ENCODE assay signal across 27 cellular contexts in genomic region chr19:10636304-10636972, GRCh38. TPM values are rescaled to one million over a fixed set of nuclear protein-coding genes. Genes with fewer than 3 reads are reported as not detected.
DNase-seq lines count a peak whose midpoint lies in the region; ATAC-seq, FAIRE-seq and TF ChIP-seq lines count a peak whose summit lies in the region.
"Had no signal": no experiment of that assay in that cellular context is flagged by ENCODE, and none has a peak within 500 bp of the region (broad histone marks: within the 10 kb centered on the region; RNA-seq: fewer than 3 reads in every experiment).

No MANE protein-coding gene starts in this region.

- no peak overlapping the region for H4K5ac ChIP-seq in H1 (ENCODE audit: insufficient read length, low read depth, low read length)

- no peaks in the 10 kb centered on the region for H3K23me2 ChIP-seq in H1 (ENCODE audit: low read depth, low read length)

- H3K79me1 ChIP-seq in H1 (ENCODE audit: low read depth, low read length): no peaks in the 10 kb centered on the region; the same call in 1 of the 2 replicates
- H3K79me1 ChIP-seq in neuronal stem cell (ENCODE audit: low read depth, low read length): peaks cover 2% of the 10 kb centered on the region

- BruUV-seq in HCT116 (replicated peaks; lab: Mats Ljungman, UMichigan): no TSS peak

- H3K27me3 Mint-ChIP-seq in CD4-positive, alpha-beta T cell: no peaks in the 10 kb centered on the region

- H3K4me1 Mint-ChIP-seq in CD4-positive, alpha-beta T cell (ENCODE audit: low read depth): no peaks in the 10 kb centered on the region
- H3K4me1 Mint-ChIP-seq: nephron had no signal

- no peak overlapping the region for H3K4me3 Mint-ChIP-seq in CD4-positive, alpha-beta T cell
- H3K4me3 Mint-ChIP-seq: nephron had no signal

- H3K27ac Mint-ChIP-seq in CD4-positive, alpha-beta T cell: peak overlapping the region; percentile 25
- H3K27ac Mint-ChIP-seq: nephron had no signal

- H4K91ac ChIP-seq in H1 (replicated peaks; ENCODE audit: insufficient read length, low read length) (no peak overlapping the region), neuronal stem cell (ENCODE audit: low read depth, low read length, poor library complexity) (no peak overlapping the region)

- H3K4me1 ChIP-seq in HCT116 (ENCODE audit: control insufficient read depth in 1 of 2, insufficient read depth in 2 of 2, low read length in 2 of 2) (no peaks in the 10 kb centered on the region), H1 (replicated peaks in 1 of 4; ENCODE audit: control insufficient read depth in 3 of 4, insufficient read depth in 4 of 4, low read length in 3 of 4) (no peaks in the 10 kb centered on the region; a peak in 1 of 7 replicates), neuronal stem cell (ENCODE audit: control insufficient read depth in 2 of 2, insufficient read depth in 1 of 2, low read depth in 1 of 2, low read length in 2 of 2) (no peaks in the 10 kb centered on the region), MM.1S (ENCODE audit: low read length) (no peaks in the 10 kb centered on the region)

- H3K9me2 ChIP-seq in HCT116 (ENCODE audit: insufficient read depth) (no peaks in the 10 kb centered on the region), MM.1S (replicated peaks; ENCODE audit: insufficient read depth, low read length) (no peaks in the 10 kb centered on the region)

- H2BK12ac ChIP-seq in H1 (ENCODE audit: low read depth, low read length) (no peak overlapping the region), neuronal stem cell (ENCODE audit: low read length) (no peak overlapping the region)

- H3K9me3 Mint-ChIP-seq in CD4-positive, alpha-beta T cell: no peaks in the 10 kb centered on the region
- H3K9me3 Mint-ChIP-seq: nephron had no signal

- no peak overlapping the region for H2BK15ac ChIP-seq in H1 (ENCODE audit: low read length)
- no peak overlapping the region for H2BK15ac ChIP-seq in neuronal stem cell (ENCODE audit: low read length)

- H3K18ac ChIP-seq in H1 (ENCODE audit: extremely low read depth, low read length) (no peak overlapping the region), neuronal stem cell (ENCODE audit: low read length) (no peak overlapping the region)

- H3K36me3 ChIP-seq in HCT116 (ENCODE audit: control insufficient read depth in 1 of 2, insufficient read depth in 2 of 2, low read length in 2 of 2) (peaks cover 39 to 42% of the 10 kb centered on the region in 2 experiments; a peak in 3 of 4 replicates), H1 (ENCODE audit: control insufficient read depth in 2 of 4, insufficient read depth in 4 of 4, low read length in 3 of 4) (peaks cover 34 to 84% (median 52%) of the 10 kb centered on the region in 4 experiments), neuronal stem cell (replicated peaks in 1 of 2; ENCODE audit: control insufficient read depth in 2 of 2, insufficient read depth in 2 of 2, low read length in 2 of 2) (peaks cover 48 to 95% of the 10 kb centered on the region in 2 donors), MM.1S (replicated peaks; ENCODE audit: insufficient read depth, low read length) (no peaks in the 10 kb centered on the region)

- TF ChIP-seq EP300 in H1 (IDR thresholded peaks at IDR 0.05; ENCODE audit: borderline replicate concordance in 1 of 2, low read depth in 2 of 2, low read length in 2 of 2): no peak

- no peak overlapping the region for H3K4me3 ChIP-seq in HCT116 (replicated peaks in 1 of 2; ENCODE audit: low read depth in 1 of 2, low read length in 2 of 2)
- H3K4me3 ChIP-seq in H1 (ENCODE audit: extremely low read depth in 1 of 4, insufficient read depth in 2 of 4, low read depth in 3 of 4, low read length in 4 of 4): no peak overlapping the region
- no peak overlapping the region for H3K4me3 ChIP-seq in neuronal stem cell (ENCODE audit: low read length in 2 of 2)
- H3K4me3 ChIP-seq in MM.1S (ENCODE audit: low read length): no peak overlapping the region
- H3K4me3 ChIP-seq: GM23248, heart left ventricle had no signal

- H2BK120ac ChIP-seq in H1 (replicated peaks; ENCODE audit: low read depth, low read length): no peak overlapping the region
- no peak overlapping the region for H2BK120ac ChIP-seq in neuronal stem cell (ENCODE audit: low read depth, low read length)

- no peak for TF ChIP-seq RAD21 in HCT116 (IDR thresholded peaks at IDR 0.05; ENCODE audit: low read depth)
- no peak for TF ChIP-seq RAD21 in H1 (IDR thresholded peaks at IDR 0.05 in 1 of 2, conservative IDR thresholded peaks at IDR 0.05 in 1 of 2; ENCODE audit: low read depth in 2 of 2, low read length in 2 of 2)

- CTCF ChIA-PET in CD4-positive, alpha-beta T cell (lab: Charles Lee): interaction anchor here (0.7 kb wide), 2 partner anchors 56 to 626 kb away, joined by 3 to 5 read pairs; partner anchors contain the start of gene COL5A3
- CTCF ChIA-PET in HCT116 (lab: Charles Lee) (no interaction called here), H1 (lab: Charles Lee; ENCODE audit: partially characterized antibody) (interaction anchor here (0.7 to 4.3 kb wide), 3 partner anchors 11 to 63 kb away, joined by 3 to 36 read pairs (median 3); no protein-coding TSS in a partner anchor)

- H3F3A ChIP-seq in MM.1S (ENCODE audit: insufficient read depth, low read length): no peaks in the 10 kb centered on the region

- no peak overlapping the region for H3K56ac ChIP-seq in H1 (replicated peaks; ENCODE audit: insufficient read length, low read depth, low read length)

- intact Hi-C loops in CD4-positive, alpha-beta T cell (cut with DNase I, micrococcal nuclease): no loop called here
- intact Hi-C loops in HCT116 (cut with micrococcal nuclease): no loop called here

- H3K36me3 Mint-ChIP-seq in CD4-positive, alpha-beta T cell (ENCODE audit: low read depth): peaks cover 86% of the 10 kb centered on the region

- H3K4ac ChIP-seq in H1 (replicated peaks; ENCODE audit: insufficient read length, low read depth, low read length) (no peak overlapping the region), neuronal stem cell (ENCODE audit: low read length) (no peak overlapping the region)

- no peak overlapping the region for H2BK20ac ChIP-seq in H1 (ENCODE audit: low read length)

- H3K79me2 ChIP-seq in HCT116 (ENCODE audit: insufficient read depth, low read length) (no peaks in the 10 kb centered on the region), H1 (ENCODE audit: control insufficient read depth in 1 of 2, insufficient read depth in 2 of 2, low read length in 2 of 2) (no peaks in the 10 kb centered on the region), MM.1S (ENCODE audit: low read length) (no peaks in the 10 kb centered on the region)

- no peak overlapping the region for H2BK5ac ChIP-seq in H1 (ENCODE audit: low read depth, low read length)
- no peak overlapping the region for H2BK5ac ChIP-seq in neuronal stem cell (ENCODE audit: low read length)

- H3K9ac ChIP-seq in HCT116 (ENCODE audit: low read length) (no peak overlapping the region), H1 (replicated peaks in 1 of 4; ENCODE audit: extremely low read depth in 1 of 4, low read depth in 3 of 4, low read length in 3 of 4) (no peak overlapping the region), neuronal stem cell (ENCODE audit: low read depth, low read length, poor library complexity) (peak overlapping the region; percentile 66), MM.1S (ENCODE audit: low read length) (no peak overlapping the region)
- H3K9ac ChIP-seq: GM23248 had no signal

- H4K20me1 ChIP-seq in HCT116 (ENCODE audit: insufficient read depth) (no peaks in the 10 kb centered on the region), H1 (replicated peaks in 1 of 2; ENCODE audit: control insufficient read depth in 1 of 2, insufficient read depth in 2 of 2, low read length in 2 of 2) (peaks cover 0 to 3% of the 10 kb centered on the region in 2 experiments), MM.1S (ENCODE audit: insufficient read depth, low read length) (no peaks in the 10 kb centered on the region)

- FAIRE-seq in H1 (lab: Jason Lieb, UNC): no peak
- FAIRE-seq: astrocyte had no signal

- H3K27me3 ChIP-seq in CD4-positive, alpha-beta T cell (ENCODE audit: control insufficient read depth, insufficient read depth, low read length): no peaks in the 10 kb centered on the region
- no peaks in the 10 kb centered on the region for H3K27me3 ChIP-seq in HCT116 (ENCODE audit: insufficient read depth, low read length)
- H3K27me3 ChIP-seq in H1 (replicated peaks in 1 of 4; ENCODE audit: control insufficient read depth in 3 of 4, extremely low read depth in 1 of 4, insufficient read depth in 3 of 4, low read length in 3 of 4): no peaks in the 10 kb centered on the region
- H3K27me3 ChIP-seq in neuronal stem cell (ENCODE audit: control insufficient read depth in 3 of 3, insufficient read depth in 3 of 3, low read depth in 1 of 3, low read length in 3 of 3): no peaks in the 10 kb centered on the region
- no peaks in the 10 kb centered on the region for H3K27me3 ChIP-seq in MM.1S (replicated peaks; ENCODE audit: insufficient read depth, low read length)
- H3K27me3 ChIP-seq: heart left ventricle had no signal

- no peak overlapping the region for H3K4me2 ChIP-seq in HCT116 (ENCODE audit: low read length)
- H3K4me2 ChIP-seq in H1 (ENCODE audit: insufficient read depth in 1 of 2, low read depth in 2 of 2, low read length in 2 of 2): no peak overlapping the region
- H3K4me2 ChIP-seq in neuronal stem cell (ENCODE audit: insufficient read depth, low read length, poor library complexity, severe bottlenecking): no peak overlapping the region
- H3K4me2 ChIP-seq in MM.1S (ENCODE audit: low read depth, low read length): no peak overlapping the region

- H4K8ac ChIP-seq in H1 (ENCODE audit: extremely low read depth, insufficient read depth, low read length): peak overlapping the region; percentile 57; the same call in 1 of the 2 replicates
- H4K8ac ChIP-seq in neuronal stem cell (ENCODE audit: low read depth, low read length): no peak overlapping the region

- WGBS in H1 (ENCODE audit: extremely low coverage in 1 of 2, insufficient coverage in 1 of 2, insufficient read length in 1 of 2, insufficient replicate concordance in 2 of 2, low coverage in 1 of 2, low lambda C conversion rate in 2 of 2, missing lambda C conversion rate in 1 of 2), 2 experiments: 95% methylated on average over 37 of the region's 37 CpGs; no CpG with 5 or more reads in 1 of the 2 experiments
- WGBS in neuronal stem cell (ENCODE audit: extremely low coverage in 2 of 2, insufficient read length in 2 of 2, insufficient replicate concordance in 1 of 2), 2 donors: no CpG with 5 or more reads among the region's 37 CpGs

- RAD21 ChIA-PET in HCT116 (lab: Charles Lee; ENCODE audit: low non-redundant PET in 1 of 2, low total read pairs in 2 of 2, uncharacterized antibody in 2 of 2, unreplicated experiment in 2 of 2): no interaction called here

- ATAC-seq in CD4-positive, alpha-beta T cell (ENCODE audit: poor library complexity): no peak
- ATAC-seq in HCT116 (peak; percentile 60), GM19023 (IDR thresholded peaks at IDR 0.05; ENCODE audit: unreplicated experiment) (no peak)
- ATAC-seq: PC-3, sciatic nerve had no signal

- H3K27ac ChIP-seq in CD4-positive, alpha-beta T cell (ENCODE audit: low read depth, low read length): no peak overlapping the region
- H3K27ac ChIP-seq in HCT116 (ENCODE audit: low read depth, low read length): no peak overlapping the region
- no peak overlapping the region for H3K27ac ChIP-seq in H1 (ENCODE audit: low read depth, low read length)
- H3K27ac ChIP-seq in neuronal stem cell (replicated peaks; ENCODE audit: low read length): no peak overlapping the region
- no peak overlapping the region for H3K27ac ChIP-seq in MM.1S (ENCODE audit: low read length)
- H3K27ac ChIP-seq: epithelial cell of prostate, GM23248, heart left ventricle had no signal

- POLR2A ChIA-PET in CD4-positive, alpha-beta T cell (lab: Charles Lee): no interaction called here
- POLR2A ChIA-PET in HCT116 (lab: Charles Lee) (no interaction called here), H1 (lab: Charles Lee; ENCODE audit: partially characterized antibody) (interaction anchor here (0.6 to 1.7 kb wide), 6 partner anchors 11 to 65 kb away, joined by 3 to 12 read pairs (median 3); partner anchors contain the start of genes QTRT1 and SLC44A2)

- H3K14ac ChIP-seq in H1 (ENCODE audit: insufficient read length) (no peak overlapping the region), neuronal stem cell (ENCODE audit: low read length) (no peak overlapping the region)

- no peak overlapping the region for H3K23ac ChIP-seq in H1 (ENCODE audit: insufficient read length)
- peak overlapping the region; percentile 89 for H3K23ac ChIP-seq in neuronal stem cell (ENCODE audit: low read depth, low read length, poor library complexity)

- H2AK5ac ChIP-seq in H1 (ENCODE audit: low read depth, low read length) (no peak overlapping the region), neuronal stem cell (ENCODE audit: low read depth, low read length) (no peak overlapping the region)

- DNase-seq in CD4-positive, alpha-beta T cell: no peak
- DNase-seq in HCT116 (ENCODE audit: low read depth, low spot score) (no peak), H1 (ENCODE audit: low read depth in 1 of 2, low spot score in 2 of 2) (peak in 1 of 2 experiments; percentile 57), neuronal stem cell (ENCODE audit: low spot score) (no peak), MM.1S (no peak)
- no peak for DNase-seq in stimulated activated CD8-positive, alpha-beta memory T cell treated with anti-CD3 and anti-CD28 coated beads, Interleukin-4, amount 100 ng/mL, for 48 hours
- DNase-seq in stimulated activated CD4-positive, alpha-beta T cell treated with anti-CD3 and anti-CD28 coated beads, Interleukin-4, amount 100 ng/mL, for 1 hour: no peak
- DNase-seq: activated CD4-positive, CD25-positive, alpha-beta regulatory T cell treated with anti-CD3 and anti-CD28 coated beads, Interleukin-2, amount 50 U/mL, for 72 hours; activated naive CD4-positive, alpha-beta T cell treated with anti-CD3 and anti-CD28 coated beads, Interleukin-2, amount 50 U/mL, for 16 hours; activated T-cell treated with anti-CD3 and anti-CD28 coated beads, Interleukin-2, amount 50 U/mL, for 48 hours; central memory CD4-positive, alpha-beta T cell; DMS79; GM23248; heart left ventricle; NCI-H1092; NCI-H187; NCI-H2171 treated with DMSO at 0.1 percent for 48 hours; NCI-H524; PC-3; SW 1271; trophoblast cell had no signal

- no peak for TF ChIP-seq CTCF in CD4-positive, alpha-beta T cell (IDR thresholded peaks at IDR 0.05)
- TF ChIP-seq CTCF in HCT116 (IDR thresholded peaks at IDR 0.05 in 2 of 3, conservative IDR thresholded peaks at IDR 0.05 in 1 of 3; ENCODE audit: borderline replicate concordance in 1 of 3, insufficient read depth in 1 of 3, low read depth in 2 of 3, low read length in 2 of 3): no peak
- TF ChIP-seq CTCF in H1 (IDR thresholded peaks at IDR 0.05; ENCODE audit: control extremely low read depth in 1 of 3, insufficient read depth in 1 of 3, low read depth in 1 of 3, low read length in 3 of 3): no peak
- no peak for TF ChIP-seq CTCF in MM.1S (IDR thresholded peaks at IDR 0.05; ENCODE audit: low read length)

- TF ChIP-seq POLR2A in HCT116 (IDR thresholded peaks at IDR 0.05; ENCODE audit: borderline replicate concordance, extremely low read depth, insufficient read depth, insufficient read length) (no peak), H1 (IDR thresholded peaks at IDR 0.05; ENCODE audit: control extremely low read depth in 1 of 2, low read depth in 2 of 2, low read length in 2 of 2) (no peak)

- H2AFZ ChIP-seq in HCT116 (ENCODE audit: low read depth, low read length, poor library complexity, severe bottlenecking) (no peak overlapping the region), H1 (ENCODE audit: low read length) (no peak overlapping the region), neuronal stem cell (ENCODE audit: low read length) (no peak overlapping the region), MM.1S (ENCODE audit: low read length) (no peak overlapping the region)
- H2AFZ ChIP-seq: GM23248 had no signal

- no peaks in the 10 kb centered on the region for H3K9me3 ChIP-seq in CD4-positive, alpha-beta T cell (ENCODE audit: control insufficient read depth, low read length)
- H3K9me3 ChIP-seq in HCT116 (ENCODE audit: control insufficient read depth in 1 of 2, insufficient read depth in 1 of 2, low read depth in 1 of 2, low read length in 2 of 2): no peaks in the 10 kb centered on the region
- H3K9me3 ChIP-seq in H1 (ENCODE audit: insufficient read depth in 2 of 2, low read depth in 1 of 2, low read length in 1 of 2): no peaks in the 10 kb centered on the region
- no peaks in the 10 kb centered on the region for H3K9me3 ChIP-seq in neuronal stem cell (replicated peaks in 1 of 2; ENCODE audit: control insufficient read depth in 2 of 2, insufficient read depth in 1 of 2, low read depth in 1 of 2, low read length in 2 of 2)
- H3K9me3 ChIP-seq in MM.1S (replicated peaks; ENCODE audit: insufficient read depth, low read length): no peaks in the 10 kb centered on the region
- H3K9me3 ChIP-seq: heart left ventricle had no signal

RNA-seq across cellular contexts. Expression of gene SLC44A2, which starts 11.1 kb away (rescaled TPM):
- 100 to 1,000 TPM; 151 to 168 TPM for total RNA-seq in CD4-positive, alpha-beta T cell
- total RNA-seq in HCT116 (2021; ENCODE audit: unreplicated experiment): 90.9 TPM
- 62.0 and 79.9 TPM in 2 replicates for polyA plus RNA-seq in HCT116 (2012)
- 118 and 120 TPM in 2 replicates for total RNA-seq in H1 (2021; fragmentation: NEBNext Ultra II Directional; extraction: Animal tissue kit (Norgen Biotek cat#: 25700))
- 105 and 113 TPM in 2 replicates for polyA plus RNA-seq in H1 (2011; rRNA removed)
- 80.7 TPM for polyA plus RNA-seq in H1 (2011; cell fraction: cytosol; rRNA removed)
- 208 TPM for polyA plus RNA-seq in H1 (2011; cell fraction: nucleus; rRNA removed)
- 91.8 to 115 TPM (median 97.4 TPM) in 4 replicates for polyA plus RNA-seq in H1 (2012, experiment 1 of 2)
- 122 TPM for polyA plus RNA-seq in H1 (2012, experiment 2 of 2)
- polyA plus RNA-seq in H1 (2013, experiment 1 of 2): 119 TPM
- 115 TPM for polyA plus RNA-seq in H1 (2013, experiment 2 of 2)
- 110 and 111 TPM in 2 replicates for polyA minus RNA-seq in H1 (2011; rRNA and poly(A)+ RNA removed)
- 60.9 TPM for polyA minus RNA-seq in H1 (2011; cell fraction: cytosol; rRNA and poly(A)+ RNA removed)
- polyA minus RNA-seq in H1 (2011; cell fraction: nucleus; rRNA and poly(A)+ RNA removed): 63.2 TPM
- 86.1 TPM for polyA plus RNA-seq in neuronal stem cell (2013, experiment 1 of 2)
- 84.2 TPM for polyA plus RNA-seq in neuronal stem cell (2013, experiment 2 of 2)

RNA-seq across cellular contexts. Expression of gene ILF3, which starts 17.7 kb away (rescaled TPM):
- 100 to 1,000 TPM; 464 to 491 TPM for total RNA-seq in CD4-positive, alpha-beta T cell
- 430 TPM for total RNA-seq in HCT116 (2021; ENCODE audit: unreplicated experiment)
- polyA plus RNA-seq in HCT116 (2012): 242 and 278 TPM in 2 replicates
- total RNA-seq in H1 (2021; fragmentation: NEBNext Ultra II Directional; extraction: Animal tissue kit (Norgen Biotek cat#: 25700)): 675 and 695 TPM in 2 replicates
- polyA plus RNA-seq in H1 (2011; rRNA removed): 291 and 412 TPM in 2 replicates
- 422 TPM for polyA plus RNA-seq in H1 (2011; cell fraction: cytosol; rRNA removed)
- polyA plus RNA-seq in H1 (2011; cell fraction: nucleus; rRNA removed): 936 TPM
- 420 to 558 TPM (median 549 TPM) in 4 replicates for polyA plus RNA-seq in H1 (2012, experiment 1 of 2)
- polyA plus RNA-seq in H1 (2012, experiment 2 of 2): 262 TPM
- 360 TPM for polyA plus RNA-seq in H1 (2013, experiment 1 of 2)
- 337 TPM for polyA plus RNA-seq in H1 (2013, experiment 2 of 2)
- polyA minus RNA-seq in H1 (2011; rRNA and poly(A)+ RNA removed): 399 and 421 TPM in 2 replicates
- polyA minus RNA-seq in H1 (2011; cell fraction: cytosol; rRNA and poly(A)+ RNA removed): 267 TPM
- 311 TPM for polyA minus RNA-seq in H1 (2011; cell fraction: nucleus; rRNA and poly(A)+ RNA removed)
- 416 TPM for polyA plus RNA-seq in neuronal stem cell (2013, experiment 1 of 2)
- 418 TPM for polyA plus RNA-seq in neuronal stem cell (2013, experiment 2 of 2)

RNA-seq across cellular contexts. Expression of gene AP1M2, which starts 49.3 kb away (rescaled TPM):
- under 1 TPM in 1 of 2 experiments, not detected in 1; 0.77 TPM for total RNA-seq in CD4-positive, alpha-beta T cell
- total RNA-seq in HCT116 (2021; ENCODE audit: unreplicated experiment): 111 TPM
- 145 and 167 TPM in 2 replicates for polyA plus RNA-seq in HCT116 (2012)
- total RNA-seq in H1 (2021; fragmentation: NEBNext Ultra II Directional; extraction: Animal tissue kit (Norgen Biotek cat#: 25700)): 140 and 141 TPM in 2 replicates
- polyA plus RNA-seq in H1 (2011; rRNA removed): 161 and 205 TPM in 2 replicates
- polyA plus RNA-seq in H1 (2011; cell fraction: cytosol; rRNA removed): 177 TPM
- polyA plus RNA-seq in H1 (2011; cell fraction: nucleus; rRNA removed): 187 TPM
- 84.6 to 161 TPM (median 155 TPM) in 4 replicates for polyA plus RNA-seq in H1 (2012, experiment 1 of 2)
- 267 TPM for polyA plus RNA-seq in H1 (2012, experiment 2 of 2)
- 62.8 TPM for polyA plus RNA-seq in H1 (2013, experiment 1 of 2)
- polyA plus RNA-seq in H1 (2013, experiment 2 of 2): 59.0 TPM
- polyA minus RNA-seq in H1 (2011; rRNA and poly(A)+ RNA removed): 247 and 253 TPM in 2 replicates
- polyA minus RNA-seq in H1 (2011; cell fraction: cytosol; rRNA and poly(A)+ RNA removed): 115 TPM
- polyA minus RNA-seq in H1 (2011; cell fraction: nucleus; rRNA and poly(A)+ RNA removed): 78.3 TPM
- 0.29 TPM for polyA plus RNA-seq in neuronal stem cell (2013, experiment 1 of 2)
- polyA plus RNA-seq in neuronal stem cell (2013, experiment 2 of 2): 0.25 TPM
- total RNA-seq: GM23248, Right ventricle myocardium inferior, sciatic nerve had no signal
- polyA plus RNA-seq: GM23248, heart left ventricle had no signal

Comparison
In these comparisons a context has a peak if more than half of its experiments do, and no peak if none do; other contexts are left out.
1. RNA of gene AP1M2, which starts 49.3 kb away (total RNA-seq): 140 to 141 TPM in H1 and 111 TPM in HCT116 (single experiment); 0.77 TPM in CD4-positive, alpha-beta T cell; every median in the first group is over 10 times any median in the second.